ENCODE assay signal across 37 cellular contexts in genomic region chr1:28109639-28110038, GRCh38.
"Had no signal": no experiment of that assay in that cellular context is flagged by ENCODE, and none has a peak within 500 bp of the region (broad histone marks: within the 10 kb centered on the region; RNA-seq: fewer than 3 reads in every experiment).

No MANE protein-coding gene starts in this region.

- H3K9me3 ChIP-seq: ascending aorta had no signal

- H3K27me3 ChIP-seq: ascending aorta, cardiac muscle cell had no signal

- H3K4me3 Mint-ChIP-seq: activated CD8-positive, alpha-beta T cell treated with anti-CD3 and anti-CD28 coated beads for 36 hours; activated naive CD4-positive, alpha-beta T cell treated with anti-CD3 and anti-CD28 coated beads, Interleukin-2, amount 50 U/mL, for 24 hours; activated naive CD8-positive, alpha-beta T cell treated with anti-CD3 and anti-CD28 coated beads, Interleukin-2, amount 10 ng/mL, durations not matched to agents 7 days and 5 days; activated T-cell treated with anti-CD3 and anti-CD28 coated beads, Interleukin-2, amount 50 U/mL, for 72 hours; central memory CD8-positive, alpha-beta T cell had no signal

- H3K27me3 Mint-ChIP-seq: activated CD8-positive, alpha-beta T cell treated with anti-CD3 and anti-CD28 coated beads for 36 hours; activated naive CD4-positive, alpha-beta T cell treated with anti-CD3 and anti-CD28 coated beads, Interleukin-2, amount 50 U/mL, for 24 hours; central memory CD8-positive, alpha-beta T cell had no signal

- H3K9me3 Mint-ChIP-seq: activated CD8-positive, alpha-beta T cell treated with anti-CD3 and anti-CD28 coated beads for 36 hours; activated naive CD4-positive, alpha-beta T cell treated with anti-CD3 and anti-CD28 coated beads, Interleukin-2, amount 50 U/mL, for 24 hours; activated T-cell treated with anti-CD3 and anti-CD28 coated beads, Interleukin-2, amount 50 U/mL, for 72 hours; activated T-helper 2 cell treated with anti-CD3 and anti-CD28 coated beads, Interferon-gamma antibody, Interleukin-2, Interleukin-4, amounts not matched to agents 10 μg/mL and 5 μg/mL and 100 μg/mL, durations not matched to agents 14 hours and 24 hours and 36 hours had no signal

- ATAC-seq: activated CD8-positive, alpha-beta T cell treated with anti-CD3 and anti-CD28 coated beads for 36 hours; activated T-cell treated with anti-CD3 and anti-CD28 coated beads, Interleukin-2, amount 50 U/mL, for 72 hours; Right ventricle myocardium inferior had no signal

- H3K27ac Mint-ChIP-seq: activated CD8-positive, alpha-beta T cell treated with anti-CD3 and anti-CD28 coated beads for 36 hours; activated naive CD4-positive, alpha-beta T cell treated with anti-CD3 and anti-CD28 coated beads, Interleukin-2, amount 50 U/mL, for 24 hours; activated naive CD8-positive, alpha-beta T cell treated with anti-CD3 and anti-CD28 coated beads, Interleukin-2, amount 10 ng/mL, durations not matched to agents 7 days and 5 days; activated T-cell treated with anti-CD3 and anti-CD28 coated beads, Interleukin-2, amount 50 U/mL, for 72 hours; activated T-helper 2 cell treated with anti-CD3 and anti-CD28 coated beads, Interferon-gamma antibody, Interleukin-2, Interleukin-4, amounts not matched to agents 10 μg/mL and 5 μg/mL and 100 μg/mL, durations not matched to agents 14 hours and 24 hours and 36 hours had no signal

- H3K36me3 ChIP-seq: ascending aorta, cardiac muscle cell had no signal

- DNase-seq: activated CD4-positive, alpha-beta T cell treated with anti-CD3 and anti-CD28 coated beads for 1 hour; activated CD4-positive, alpha-beta T cell treated with anti-CD3 and anti-CD28 coated beads for 48 hours; activated CD4-positive, CD25-positive, alpha-beta regulatory T cell; activated CD8-positive, alpha-beta T cell treated with anti-CD3 and anti-CD28 coated beads for 36 hours; activated gamma-delta T cell; activated naive CD4-positive, alpha-beta T cell treated with Interleukin-2 at 50 U/mL for 16 hours; activated naive CD8-positive, alpha-beta T cell treated with anti-CD3 and anti-CD28 coated beads, Interleukin-2, amount 10 ng/mL, durations not matched to agents 7 days and 5 days; activated T-cell treated with anti-CD3 and anti-CD28 coated beads, Interleukin-2, amount 50 U/mL, for 1 hour; activated T-cell treated with anti-CD3 and anti-CD28 coated beads, Interleukin-2, amount 50 U/mL, for 72 hours; amygdala; MM.1S; MV-4-11; NCI-H1092; NCI-H1436 treated with DMSO at 0.1 percent for 48 hours; NCI-H1694 treated with DMSO at 0.1 percent for 48 hours; NCI-H2029; NCI-H2107; NCI-H226; NCI-H446 treated with DMSO at 0.1 percent for 48 hours; NCI-H524; NCI-H69; NK-92 treated with Interleukin-12 subunit alpha and Interleukin-12 subunit beta, amount 100 ng/mL, for 24 hours; PC-9; SIG-M5; SW 1271; T-helper 1 cell; T-helper 2 cell; T-helper 9 cell had no signal

- H3K4me3 ChIP-seq: ascending aorta, cardiac muscle cell, PC-9 had no signal

- H3K27ac ChIP-seq: ascending aorta, cardiac muscle cell, KMS-11, RWPE1, VCaP had no signal

- H3K36me3 Mint-ChIP-seq: activated naive CD4-positive, alpha-beta T cell treated with anti-CD3 and anti-CD28 coated beads, Interleukin-2, amount 50 U/mL, for 24 hours had no signal

- H3K4me1 Mint-ChIP-seq: activated naive CD4-positive, alpha-beta T cell treated with anti-CD3 and anti-CD28 coated beads, Interleukin-2, amount 50 U/mL, for 24 hours had no signal
